19 cellular contexts compared by ENCODE assay signal in the genomic region with DNA sequence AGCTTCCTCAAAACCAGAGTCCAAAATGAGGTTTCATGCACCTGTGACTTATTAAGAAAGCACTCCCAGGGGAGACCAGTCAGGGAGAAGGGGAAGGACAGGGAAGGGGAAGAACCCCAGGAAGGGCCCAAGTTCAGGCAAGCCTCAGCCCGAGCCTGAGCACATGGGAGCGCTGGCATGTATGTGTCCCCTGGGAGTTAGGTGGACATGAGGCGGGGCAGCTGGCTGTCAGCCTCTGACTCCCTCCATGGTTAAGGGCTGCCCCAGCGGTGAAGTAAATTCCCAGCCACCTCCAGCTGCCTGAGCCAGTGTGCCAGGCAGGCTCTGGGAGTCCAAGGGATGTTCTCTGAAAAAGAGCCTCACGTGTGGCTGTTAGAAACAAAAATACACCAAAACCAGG. TPM values are rescaled to one million over a fixed set of nuclear protein-coding genes. Genes with fewer than 3 reads are reported as not detected.
"Had no signal": no experiment of that assay in that cellular context is flagged by ENCODE, and none has a peak within 500 bp of the region (broad histone marks: within the 10 kb centered on the region; RNA-seq: fewer than 3 reads in every experiment).

No MANE protein-coding gene starts in this region.

- ATAC-seq: gastroesophageal sphincter; lower lobe of right lung; stimulated activated effector memory CD8-positive, alpha-beta T cell treated with anti-CD3 and anti-CD28 coated beads, Interleukin-12 subunit alpha, Interleukin-12 subunit beta, amount 100 ng/mL, for 72 hours had no signal

- H3K27ac Mint-ChIP-seq: activated CD4-positive, alpha-beta memory T cell treated with anti-CD3 and anti-CD28 coated beads, Interleukin-2, amount 10 ng/mL, durations not matched to agents 7 days and 5 days; naive B cell; stimulated activated effector memory CD8-positive, alpha-beta T cell treated with anti-CD3 and anti-CD28 coated beads, Interleukin-12 subunit alpha, Interleukin-12 subunit beta, amount 100 ng/mL, for 72 hours had no signal

- H3K4me1 Mint-ChIP-seq: activated CD4-positive, alpha-beta memory T cell treated with anti-CD3 and anti-CD28 coated beads, Interleukin-2, amount 10 ng/mL, durations not matched to agents 7 days and 5 days; naive B cell; stimulated activated effector memory CD8-positive, alpha-beta T cell treated with anti-CD3 and anti-CD28 coated beads, Interleukin-12 subunit alpha, Interleukin-12 subunit beta, amount 100 ng/mL, for 72 hours had no signal

- H3K4me3 Mint-ChIP-seq: activated CD4-positive, alpha-beta memory T cell treated with anti-CD3 and anti-CD28 coated beads, Interleukin-2, amount 10 ng/mL, durations not matched to agents 7 days and 5 days; naive B cell; stimulated activated effector memory CD8-positive, alpha-beta T cell treated with anti-CD3 and anti-CD28 coated beads, Interleukin-12 subunit alpha, Interleukin-12 subunit beta, amount 100 ng/mL, for 72 hours had no signal

- H3K9me3 Mint-ChIP-seq: activated CD4-positive, alpha-beta memory T cell treated with anti-CD3 and anti-CD28 coated beads, Interleukin-2, amount 10 ng/mL, durations not matched to agents 7 days and 5 days; stimulated activated effector memory CD8-positive, alpha-beta T cell treated with anti-CD3 and anti-CD28 coated beads, Interleukin-12 subunit alpha, Interleukin-12 subunit beta, amount 100 ng/mL, for 72 hours had no signal

- H3K36me3 Mint-ChIP-seq: naive B cell; stimulated activated effector memory CD8-positive, alpha-beta T cell treated with anti-CD3 and anti-CD28 coated beads, Interleukin-12 subunit alpha, Interleukin-12 subunit beta, amount 100 ng/mL, for 72 hours had no signal

- DNase-seq: activated CD4-positive, alpha-beta memory T cell treated with anti-CD3 and anti-CD28 coated beads, Interleukin-2, amount 10 ng/mL, durations not matched to agents 7 days and 5 days; activated CD4-positive, CD25-positive, alpha-beta regulatory T cell treated with anti-CD3 and anti-CD28 coated beads, Interleukin-2, amount 50 U/mL, for 72 hours; activated naive CD4-positive, alpha-beta T cell; activated T-cell treated with anti-CD3 and anti-CD28 coated beads, Interleukin-2, amount 50 U/mL, for 48 hours; adrenal gland; central memory CD4-positive, alpha-beta T cell; cortex of kidney; effector CD8-positive, alpha-beta T cell; hippocampal formation; lower lobe of right lung; midbrain; naive B cell; T-helper 9 cell; thyroid gland had no signal

RNA-seq across cellular contexts. Expression of gene DMRTB1, which starts 18.4 kb away (rescaled TPM):
- total RNA-seq: activated CD4-positive, alpha-beta memory T cell treated with anti-CD3 and anti-CD28 coated beads, Interleukin-2, amount 10 ng/mL, durations not matched to agents 7 days and 5 days; adrenal gland; fibroblast of lung; gastroesophageal sphincter; lower lobe of right lung; smooth muscle cell; vagina had no signal
